Comparison of ENCODE assay signal across 11 cellular contexts in genomic region chr22:16937811-16938210, GRCh38.
"Had no signal": no experiment of that assay in that cellular context is flagged by ENCODE, and none has a peak within 500 bp of the region (broad histone marks: within the 10 kb centered on the region; RNA-seq: fewer than 3 reads in every experiment).

No MANE protein-coding gene starts in this region.

- FAIRE-seq: H1, H54 had no signal

- H3K36me3 ChIP-seq: HAP-1 had no signal

- H3K27ac ChIP-seq: GM23248 had no signal

- DNase-seq: GM23248, GOT3, H7, H9, HCEC 1CT, HFFc6 had no signal

- H3K4me3 ChIP-seq: GM23248, GM23338, HAP-1 had no signal

- ATAC-seq: GM23338, HCT116 had no signal

- H3K9me3 ChIP-seq: HAP-1 had no signal

- H3K27ac Mint-ChIP-seq: GM23338, H9, HFFc6 had no signal

- H3K4me1 ChIP-seq: HAP-1 had no signal

- H3K4me3 Mint-ChIP-seq: GM23338, H9, HFFc6 had no signal

- H3K4me1 Mint-ChIP-seq: GM23338, H9 had no signal
